Comparison of ENCODE assay signal across 18 cellular contexts in the genomic region with DNA sequence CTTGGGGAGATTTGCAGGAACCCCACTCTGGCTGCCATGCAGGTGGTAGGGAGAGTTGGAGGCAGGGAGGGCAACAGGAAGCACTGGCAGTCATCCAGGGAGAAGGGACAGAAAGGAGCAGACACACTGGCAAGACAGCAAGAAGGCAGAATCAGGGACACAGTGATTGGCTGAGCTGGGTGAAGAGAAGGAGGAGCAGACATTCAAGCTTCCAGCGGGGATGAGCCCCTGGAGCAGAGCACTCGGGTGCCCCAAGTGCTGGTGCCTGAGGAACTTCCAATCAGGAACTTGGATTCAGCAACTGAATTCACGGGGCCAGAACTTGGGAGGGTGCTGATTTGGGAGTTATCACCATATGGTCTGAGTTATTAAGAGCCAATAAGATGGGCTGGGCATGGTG. TPM values are rescaled to one million over a fixed set of nuclear protein-coding genes. Genes with fewer than 3 reads are reported as not detected.
DNase-seq lines count a peak whose midpoint lies in the region; ATAC-seq, FAIRE-seq and TF ChIP-seq lines count a peak whose summit lies in the region.
"Had no signal": no experiment of that assay in that cellular context is flagged by ENCODE, and none has a peak within 500 bp of the region (broad histone marks: within the 10 kb centered on the region; RNA-seq: fewer than 3 reads in every experiment).

No MANE protein-coding gene starts in this region.

- in situ Hi-C loops in G401 (cut with HindIII; ENCODE audit: low sequenced_read_pairs): no loop called here

- H3K27ac ChIP-seq in body of pancreas: no peak overlapping the region
- H3K27ac ChIP-seq: 22Rv1, adrenal gland, C4-2B, thyroid gland, VCaP had no signal

- no peak for FAIRE-seq in RCC 7860 (lab: Jason Lieb, UNC)

- no peak for TF ChIP-seq CTCF in body of pancreas (IDR thresholded peaks at IDR 0.05)

- DNase-seq in DMS79 treated with DMSO at 0.1 percent for 48 hours (lab: John Stamatoyannopoulos, UW) (peak; percentile 23), DMS79 (lab: John Stamatoyannopoulos, UW) (no peak), G401 (ENCODE audit: low spot score) (peak; percentile 20), RCC 7860 (ENCODE audit: low spot score) (peak; percentile 55), kidney tubule cell (ENCODE audit: low spot score) (peak; percentile 57), body of pancreas (no peak)
- DNase-seq: central memory CD4-positive, alpha-beta T cell; effector CD8-positive, alpha-beta T cell; NCI-H1436 treated with DMSO at 0.1 percent for 48 hours; NCI-H446 treated with DMSO at 0.1 percent for 48 hours; thyroid gland had no signal

- ATAC-seq in GM21381 (IDR thresholded peaks at IDR 0.05; ENCODE audit: unreplicated experiment) (no peak), body of pancreas (no peak), HG03354 (IDR thresholded peaks at IDR 0.05; ENCODE audit: poor library complexity, severe bottlenecking, unreplicated experiment) (no peak)

- no peaks in the 10 kb centered on the region for H3K36me3 ChIP-seq in body of pancreas (replicated peaks in 1 of 2; ENCODE audit: insufficient read depth in 1 of 2, low read depth in 2 of 2)
- H3K36me3 ChIP-seq: adrenal gland, thyroid gland had no signal

- H3K4me1 ChIP-seq in body of pancreas: peaks cover 47% of the 10 kb centered on the region

- no peak for TF ChIP-seq POLR2A in body of pancreas (IDR thresholded peaks at IDR 0.05)

- intact Hi-C loops in body of pancreas (cut with DNase I): no loop called here

- no peaks in the 10 kb centered on the region for H3K9me3 ChIP-seq in body of pancreas
- H3K9me3 ChIP-seq: adrenal gland, thyroid gland had no signal

- no peak overlapping the region for H3K4me3 ChIP-seq in body of pancreas
- H3K4me3 ChIP-seq: adrenal gland, skin epidermis, thyroid gland had no signal

- H3K27me3 ChIP-seq in body of pancreas: no peaks in the 10 kb centered on the region
- H3K27me3 ChIP-seq: adrenal gland, thyroid gland had no signal

- 87 to 88% methylated on average over 3 of the region's 3 CpGs for WGBS in body of pancreas, 2 donors

RNA-seq across cellular contexts. Expression of a gene that starts 6.3 kb away (rescaled TPM):
- 12.2 and 14.5 TPM in 2 replicates for total RNA-seq in G401 (2014; rRNA removed; shearing (Covaris generic))
- 10 to 100 TPM; 31.0 to 36.3 TPM for total RNA-seq in body of pancreas

RNA-seq across cellular contexts. Expression of a gene that starts 45.5 kb away (rescaled TPM):
- 40.3 and 112 TPM in 2 replicates for total RNA-seq in G401 (2014; rRNA removed; shearing (Covaris generic))
- 100 to 1,000 TPM in 1 of 2 donors, 10 to 100 TPM in 1; 27.0 to 119 TPM for total RNA-seq in body of pancreas

RNA-seq across cellular contexts. Expression of a gene that starts 54.6 kb away (rescaled TPM):
- 6.3 and 11.2 TPM in 2 replicates for total RNA-seq in G401 (2014; rRNA removed; shearing (Covaris generic))
- total RNA-seq in body of pancreas: not detected

Comparison
In these comparisons a context has a peak if more than half of its experiments do, and no peak if none do; other contexts are left out.
1. DNase-seq: peak in DMS79 treated with DMSO at 0.1 percent for 48 hours (single experiment), G401 (single experiment), RCC 7860 (single experiment) and kidney tubule cell (single experiment); none in DMS79 (single experiment) and body of pancreas (0 of 4).